In the genomic region with DNA sequence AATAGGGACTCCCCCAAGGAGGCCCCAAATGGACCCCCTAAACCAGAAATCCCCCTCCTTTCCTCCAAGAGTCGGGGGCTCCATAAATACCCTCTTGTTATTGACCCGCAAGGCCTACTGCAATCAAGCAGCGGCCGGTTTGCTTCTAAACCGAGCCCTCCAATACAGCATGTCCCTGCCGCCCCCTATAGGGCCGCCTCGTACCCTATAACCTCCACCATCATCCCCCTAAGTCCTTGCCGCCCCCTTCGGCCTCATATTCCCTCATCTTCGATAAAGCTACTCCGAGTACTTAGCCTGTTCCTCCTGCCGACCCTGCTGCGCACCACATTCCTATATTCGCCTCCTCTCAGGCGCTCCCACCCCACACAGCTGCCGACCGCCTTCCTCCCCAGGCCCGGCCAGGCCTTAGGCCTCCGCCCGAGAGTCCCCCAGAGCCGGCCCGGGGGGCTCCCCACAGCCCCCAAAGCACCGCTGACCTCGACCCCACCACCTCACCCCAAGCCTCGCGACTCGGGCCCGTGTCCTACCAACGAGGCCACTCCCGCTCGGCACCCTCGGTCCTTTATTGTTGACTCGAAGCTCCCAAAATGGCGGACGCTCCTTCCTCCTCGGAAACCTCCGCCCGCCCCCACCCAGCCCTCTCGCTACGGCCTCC, we compare ENCODE assay signal across 8 cellular contexts. TPM values are rescaled to one million over a fixed set of nuclear protein-coding genes. Genes with fewer than 3 reads are reported as not detected.
A peak's percentile ranks its signal among the peaks of the same experiment; 100 is the strongest.
DNase-seq lines count a peak whose midpoint lies in the region; ATAC-seq and TF ChIP-seq lines count a peak whose summit lies in the region.

No MANE protein-coding gene starts in this region.

- peak overlapping the region; percentile 97 for H2AK5ac ChIP-seq in neuronal stem cell (ENCODE audit: low read depth, low read length)

- H3K79me1 ChIP-seq in neuronal stem cell (ENCODE audit: low read depth, low read length): peaks cover 4% of the 10 kb centered on the region

- H3K18ac ChIP-seq in neuronal stem cell (ENCODE audit: low read length): peak overlapping the region; percentile 100

- H3K27ac ChIP-seq in Peyer's patch: peak overlapping the region; percentile 96 to 100 (median 99)
- peak overlapping the region; percentile 94 to 100 (median 98) for H3K27ac ChIP-seq in gastroesophageal sphincter
- H3K27ac ChIP-seq in neuronal stem cell (replicated peaks; ENCODE audit: low read length): peak overlapping the region; percentile 95
- peak overlapping the region; percentile 100 for H3K27ac ChIP-seq in thymus (ENCODE audit: low read depth)

- H3K9me3 ChIP-seq in Peyer's patch: no peaks in the 10 kb centered on the region
- no peaks in the 10 kb centered on the region for H3K9me3 ChIP-seq in gastroesophageal sphincter
- peaks cover 0 to 2% of the 10 kb centered on the region in 2 donors for H3K9me3 ChIP-seq in neuronal stem cell (replicated peaks in 1 of 2; ENCODE audit: control insufficient read depth in 2 of 2, insufficient read depth in 1 of 2, low read depth in 1 of 2, low read length in 2 of 2)
- peaks cover 1% of the 10 kb centered on the region for H3K9me3 ChIP-seq in thymus (ENCODE audit: control insufficient read depth)

- TF ChIP-seq CTCF in Peyer's patch (IDR thresholded peaks at IDR 0.05): peak in 5 of 6 experiments; percentile 26 to 36 (median 34)
- TF ChIP-seq CTCF in gastroesophageal sphincter (IDR thresholded peaks at IDR 0.05): peak in 3 of 4 experiments; percentile 41 to 70 (median 47)

- peak overlapping the region; percentile 52 for H3K4me2 ChIP-seq in neuronal stem cell (ENCODE audit: insufficient read depth, low read length, poor library complexity, severe bottlenecking)

- peak overlapping the region; percentile 99 for H3K9ac ChIP-seq in neuronal stem cell (ENCODE audit: low read depth, low read length, poor library complexity)

- peaks cover 28% of the 10 kb centered on the region for H3K4me1 Mint-ChIP-seq in activated naive CD4-positive, alpha-beta T cell treated with anti-CD3 and anti-CD28 coated beads for 36 hours (ENCODE audit: low read depth)

- H3K36me3 ChIP-seq in Peyer's patch (peaks cover 0 to 4% (median 0%) of the 10 kb centered on the region in 3 donors), gastroesophageal sphincter (no peaks in the 10 kb centered on the region), neuronal stem cell (replicated peaks in 1 of 2; ENCODE audit: control insufficient read depth in 2 of 2, insufficient read depth in 2 of 2, low read length in 2 of 2) (peaks cover 2 to 23% of the 10 kb centered on the region in 2 donors), thymus (ENCODE audit: control insufficient read depth, insufficient read depth) (peaks cover 4% of the 10 kb centered on the region)

- H3K4me1 ChIP-seq in Peyer's patch (peaks cover 0 to 33% (median 9%) of the 10 kb centered on the region in 4 donors), gastroesophageal sphincter (peaks cover 5 to 63% (median 15%) of the 10 kb centered on the region in 3 donors), neuronal stem cell (ENCODE audit: control insufficient read depth in 2 of 2, insufficient read depth in 1 of 2, low read depth in 1 of 2, low read length in 2 of 2) (peaks cover 8 to 9% of the 10 kb centered on the region in 2 donors), thymus (ENCODE audit: control insufficient read depth, insufficient read depth, low read length) (peaks cover 16% of the 10 kb centered on the region)

- CTCF ChIA-PET in activated naive CD4-positive, alpha-beta T cell treated with anti-CD3 and anti-CD28 coated beads for 36 hours (lab: Charles Lee): interaction anchor here (0.8 to 7.7 kb wide), 15 partner anchors 24 to 164 kb away, joined by 3 to 76 read pairs (median 7); a partner anchor contains a TSS

- H3K27me3 ChIP-seq in Peyer's patch (no peaks in the 10 kb centered on the region), gastroesophageal sphincter (no peaks in the 10 kb centered on the region), neuronal stem cell (ENCODE audit: control insufficient read depth in 3 of 3, insufficient read depth in 3 of 3, low read depth in 1 of 3, low read length in 3 of 3) (no peaks in the 10 kb centered on the region), thymus (ENCODE audit: control insufficient read depth, insufficient read depth) (no peaks in the 10 kb centered on the region)

- peak in 1 of 2 donors; percentile 13 for TF ChIP-seq POLR2A in Peyer's patch (IDR thresholded peaks at IDR 0.05)
- TF ChIP-seq POLR2A in gastroesophageal sphincter (IDR thresholded peaks at IDR 0.05): no peak

- peak overlapping the region; percentile 99 for H3K4me3 Mint-ChIP-seq in activated naive CD4-positive, alpha-beta T cell treated with anti-CD3 and anti-CD28 coated beads for 36 hours

- H3K27me3 Mint-ChIP-seq in activated naive CD4-positive, alpha-beta T cell treated with anti-CD3 and anti-CD28 coated beads for 36 hours (ENCODE audit: low read depth): no peaks in the 10 kb centered on the region

- intact Hi-C loops in activated naive CD4-positive, alpha-beta T cell treated with anti-CD3 and anti-CD28 coated beads for 36 hours (cut with micrococcal nuclease): loop anchor here (1.0 to 5.0 kb wide), 9 partner anchors 80 to 240 kb away; a partner anchor contains a TSS

- peak overlapping the region; percentile 94 for H2BK120ac ChIP-seq in neuronal stem cell (ENCODE audit: low read depth, low read length)

- H3K9me3 Mint-ChIP-seq in activated naive CD4-positive, alpha-beta T cell treated with anti-CD3 and anti-CD28 coated beads for 36 hours: no peaks in the 10 kb centered on the region

- peak overlapping the region; percentile 99 for H4K91ac ChIP-seq in neuronal stem cell (ENCODE audit: low read depth, low read length, poor library complexity)

- no peak for TF ChIP-seq EP300 in gastroesophageal sphincter (IDR thresholded peaks at IDR 0.05)

- H2BK5ac ChIP-seq in neuronal stem cell (ENCODE audit: low read length): peak overlapping the region; percentile 98

- H2BK12ac ChIP-seq in neuronal stem cell (ENCODE audit: low read length): no peak overlapping the region

- peak overlapping the region; percentile 79 to 98 (median 82) for H3K4me3 ChIP-seq in Peyer's patch
- H3K4me3 ChIP-seq in gastroesophageal sphincter: peak overlapping the region; percentile 78 to 81
- H3K4me3 ChIP-seq in neuronal stem cell (ENCODE audit: low read length in 2 of 2): peak overlapping the region; percentile 91 to 99
- H3K4me3 ChIP-seq in thymus (ENCODE audit: low read length): peak overlapping the region; percentile 99

- H2AFZ ChIP-seq in neuronal stem cell (ENCODE audit: low read length): peak overlapping the region; percentile 96

- peaks cover 45% of the 10 kb centered on the region for H3K36me3 Mint-ChIP-seq in activated naive CD4-positive, alpha-beta T cell treated with anti-CD3 and anti-CD28 coated beads for 36 hours (ENCODE audit: low read depth)

- DNase-seq in AG20443 (ENCODE audit: low spot score): peak; percentile 67
- DNase-seq in GM19238 (ENCODE audit: insufficient read length, low spot score): peak; percentile 35
- DNase-seq in HPDE6-E6E7 (ENCODE audit: extremely low spot score): peak; percentile 58
- DNase-seq in Peyer's patch: peak in 2 of 3 donors; percentile 75 to 86
- DNase-seq in activated naive CD4-positive, alpha-beta T cell treated with anti-CD3 and anti-CD28 coated beads for 36 hours: peak; percentile 73
- peak; percentile 53 for DNase-seq in neuronal stem cell (ENCODE audit: low spot score)

- peak; percentile 48 for ATAC-seq in gastroesophageal sphincter

- H3K4ac ChIP-seq in neuronal stem cell (ENCODE audit: low read length): peak overlapping the region; percentile 97

- peak overlapping the region; percentile 97 for H3K14ac ChIP-seq in neuronal stem cell (ENCODE audit: low read length)

- peak overlapping the region; percentile 98 for H3K27ac Mint-ChIP-seq in activated naive CD4-positive, alpha-beta T cell treated with anti-CD3 and anti-CD28 coated beads for 36 hours

- H3K23ac ChIP-seq in neuronal stem cell (ENCODE audit: low read depth, low read length, poor library complexity): peak overlapping the region; percentile 80

- whole genome bisulfite sequencing in gastroesophageal sphincter (ENCODE audit: low coverage in 1 of 2), 2 donors: 0 to 1% methylated on average over 15 to 29 of the region's 41 CpGs
- WGBS in neuronal stem cell (ENCODE audit: extremely low coverage in 2 of 2, insufficient read length in 2 of 2, insufficient replicate concordance in 1 of 2), 2 donors: no CpG with 5 or more reads among the region's 41 CpGs
- under 1% methylated on average over 41 of the region's 41 CpGs for WGBS in thymus

- peak overlapping the region; percentile 92 for H2BK15ac ChIP-seq in neuronal stem cell (ENCODE audit: low read length)

- H4K8ac ChIP-seq in neuronal stem cell (ENCODE audit: low read depth, low read length): peak overlapping the region; percentile 92

RNA-seq across cellular contexts. Expression of a gene that starts 0.5 kb away (rescaled TPM):
- total RNA-seq in Peyer's patch: 10 to 100 TPM; 65.0 to 95.7 (median 93.0) TPM
- 100 to 1,000 TPM; 274 to 279 TPM for total RNA-seq in activated naive CD4-positive, alpha-beta T cell treated with anti-CD3 and anti-CD28 coated beads for 36 hours
- total RNA-seq in gastroesophageal sphincter: 100 to 1,000 TPM; 111 to 163 (median 116) TPM
- polyA plus RNA-seq in neuronal stem cell (2013, experiment 1 of 2): 57.0 TPM
- polyA plus RNA-seq in neuronal stem cell (2013, experiment 2 of 2): 59.6 TPM
- 54.4 TPM for polyA plus RNA-seq in thymus

Comparison
In these comparisons a context has a peak if more than half of its experiments do, and no peak if none do; other contexts are left out.
1. Peak in every context shown above with its lines: DNase-seq, ATAC-seq, H3K4me3 ChIP-seq and H3K27ac ChIP-seq.